8 cellular contexts compared by ENCODE assay signal in genomic region chr1:192808588-192809285, GRCh38. TPM values are rescaled to one million over a fixed set of nuclear protein-coding genes. Genes with fewer than 3 reads are reported as not detected.
A peak's percentile ranks its signal among the peaks of the same experiment; 100 is the strongest.
DNase-seq lines count a peak whose midpoint lies in the region; ATAC-seq and TF ChIP-seq lines count a peak whose summit lies in the region.

RGS2 (plus strand) TSS chr1:192809039; CDS start chr1:192809072, 33 bp downstream.

- H3K9ac ChIP-seq in rectal smooth muscle tissue (ENCODE audit: low read length), result peak within 1 kb of the TSS; percentile 95

- peak in 2 of 3 experiments; percentile 21 to 29 for TF ChIP-seq CTCF in vagina (IDR thresholded peaks at IDR 0.05)

- H3K4me1 ChIP-seq in rectal smooth muscle tissue (ENCODE audit: control insufficient read depth, insufficient read depth, low read length) (peaks cover 4% of the 10 kb centered on the region), vagina (peaks cover 5% of the 10 kb centered on the region)

- peak; percentile 86 to 99 for TF ChIP-seq POLR2A in vagina (IDR thresholded peaks at IDR 0.05)

- H3K27ac ChIP-seq in rectal smooth muscle tissue (ENCODE audit: low read depth, low read length) (peak within 1 kb of the TSS; percentile 99), vagina (peak within 1 kb of the TSS; percentile 87)

- H3K27me3 ChIP-seq in rectal smooth muscle tissue (ENCODE audit: control insufficient read depth, insufficient read depth, low read length) (no peaks in the 10 kb centered on the region), vagina (no peaks in the 10 kb centered on the region)

- intact Hi-C loops in vagina (cut with DNase I), result loop anchor here (5.0 kb wide), 1 partner anchor 331 kb away; no protein-coding TSS in a partner anchor

- H3K4me3 ChIP-seq in rectal smooth muscle tissue (ENCODE audit: low read length) (peak within 1 kb of the TSS; percentile 85), vagina (peak within 1 kb of the TSS; percentile 65 to 72)

- H3K9me3 ChIP-seq in vagina, result no peaks in the 10 kb centered on the region

- H3K36me3 ChIP-seq in rectal smooth muscle tissue (ENCODE audit: control insufficient read depth, insufficient read depth, low read length), result peaks cover 7% of the 10 kb centered on the region
- H3K36me3 ChIP-seq in vagina, result no peaks in the 10 kb centered on the region

- ATAC-seq in GM18498 (IDR thresholded peaks at IDR 0.05; ENCODE audit: unreplicated experiment), result peak; percentile 87
- ATAC-seq in HG02884 (IDR thresholded peaks at IDR 0.05; ENCODE audit: unreplicated experiment), result peak; percentile 83

- DNase-seq in NCI-H146 treated with DMSO at 0.1 percent for 48 hours (lab: John Stamatoyannopoulos, UW; ENCODE audit: unreplicated experiment) (peak; percentile 90), T-helper 2 cell (peak; percentile 74 to 94 (median 83)), anterior cingulate cortex (lab: John Stamatoyannopoulos, UW) (peak; percentile 40 to 96 (median 91)), hepatic stellate cell (ENCODE audit: low spot score) (peak; percentile 89), vagina (ENCODE audit: extremely low spot score in 2 of 2) (peak in 1 of 2 donors; percentile 95)

RNA-seq across cellular contexts. Expression of gene RGS2, which starts in this region (rescaled TPM):
- 100 TPM for total RNA-seq in vagina
